2 cellular contexts compared by ENCODE assay signal in the genomic region with DNA sequence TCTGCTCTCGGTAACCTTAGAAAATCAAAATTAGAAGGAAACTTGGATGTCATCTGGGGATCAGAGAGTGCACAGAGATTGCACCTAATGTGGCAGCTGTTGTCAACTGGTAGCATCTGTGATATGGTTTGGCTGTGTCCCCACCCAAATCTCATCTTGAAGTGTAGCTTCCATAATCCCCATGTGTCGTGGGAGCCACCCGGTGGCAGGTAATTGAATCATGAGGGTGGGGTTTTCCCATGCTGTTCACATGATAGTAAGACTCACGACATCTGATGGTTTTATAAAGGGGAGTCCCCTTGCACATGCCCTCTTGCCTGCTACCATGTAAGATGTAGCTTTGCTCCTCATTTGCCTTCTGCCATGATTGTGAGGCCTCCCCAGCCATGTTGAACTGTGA.
TF ChIP-seq lines count a peak whose summit lies in the region.

No MANE protein-coding gene starts in this region.

TF ChIP-seq in WTC11, 78 proteins besides CTCF, POLR2A, EP300 and RAD21 (continued from another document):
- TF ChIP-seq NFATC4 (CRISPR knock-in tag; IDR thresholded peaks at IDR 0.05) (no peak), ZNF317 (CRISPR knock-in tag; IDR thresholded peaks at IDR 0.05; ENCODE audit: borderline replicate concordance, low read depth) (no peak), PREB (CRISPR knock-in tag; IDR thresholded peaks at IDR 0.05; ENCODE audit: borderline replicate concordance) (no peak), TEAD4 (CRISPR knock-in tag; IDR thresholded peaks at IDR 0.05) (no peak), FOXJ3 (CRISPR knock-in tag; IDR thresholded peaks at IDR 0.05; ENCODE audit: borderline replicate concordance) (no peak)
- TF ChIP-seq, protein P1, sequence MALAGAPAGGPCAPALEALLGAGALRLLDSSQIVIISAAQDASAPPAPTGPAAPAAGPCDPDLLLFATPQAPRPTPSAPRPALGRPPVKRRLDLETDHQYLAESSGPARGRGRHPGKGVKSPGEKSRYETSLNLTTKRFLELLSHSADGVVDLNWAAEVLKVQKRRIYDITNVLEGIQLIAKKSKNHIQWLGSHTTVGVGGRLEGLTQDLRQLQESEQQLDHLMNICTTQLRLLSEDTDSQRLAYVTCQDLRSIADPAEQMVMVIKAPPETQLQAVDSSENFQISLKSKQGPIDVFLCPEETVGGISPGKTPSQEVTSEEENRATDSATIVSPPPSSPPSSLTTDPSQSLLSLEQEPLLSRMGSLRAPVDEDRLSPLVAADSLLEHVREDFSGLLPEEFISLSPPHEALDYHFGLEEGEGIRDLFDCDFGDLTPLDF (CRISPR knock-in tag; IDR thresholded peaks at IDR 0.05): no peak
- TF ChIP-seq, protein P2, sequence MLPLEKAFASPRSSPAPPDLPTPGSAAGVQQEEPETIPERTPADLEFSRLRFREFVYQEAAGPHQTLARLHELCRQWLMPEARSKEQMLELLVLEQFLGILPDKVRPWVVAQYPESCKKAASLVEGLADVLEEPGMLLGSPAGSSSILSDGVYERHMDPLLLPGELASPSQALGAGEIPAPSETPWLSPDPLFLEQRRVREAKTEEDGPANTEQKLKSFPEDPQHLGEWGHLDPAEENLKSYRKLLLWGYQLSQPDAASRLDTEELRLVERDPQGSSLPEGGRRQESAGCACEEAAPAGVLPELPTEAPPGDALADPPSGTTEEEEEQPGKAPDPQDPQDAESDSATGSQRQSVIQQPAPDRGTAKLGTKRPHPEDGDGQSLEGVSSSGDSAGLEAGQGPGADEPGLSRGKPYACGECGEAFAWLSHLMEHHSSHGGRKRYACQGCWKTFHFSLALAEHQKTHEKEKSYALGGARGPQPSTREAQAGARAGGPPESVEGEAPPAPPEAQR (CRISPR knock-in tag; IDR thresholded peaks at IDR 0.05): no peak

TF ChIP-seq in liver, 16 proteins besides CTCF, POLR2A, EP300 and RAD21 (continued from another document):
- TF ChIP-seq, protein P3, sequence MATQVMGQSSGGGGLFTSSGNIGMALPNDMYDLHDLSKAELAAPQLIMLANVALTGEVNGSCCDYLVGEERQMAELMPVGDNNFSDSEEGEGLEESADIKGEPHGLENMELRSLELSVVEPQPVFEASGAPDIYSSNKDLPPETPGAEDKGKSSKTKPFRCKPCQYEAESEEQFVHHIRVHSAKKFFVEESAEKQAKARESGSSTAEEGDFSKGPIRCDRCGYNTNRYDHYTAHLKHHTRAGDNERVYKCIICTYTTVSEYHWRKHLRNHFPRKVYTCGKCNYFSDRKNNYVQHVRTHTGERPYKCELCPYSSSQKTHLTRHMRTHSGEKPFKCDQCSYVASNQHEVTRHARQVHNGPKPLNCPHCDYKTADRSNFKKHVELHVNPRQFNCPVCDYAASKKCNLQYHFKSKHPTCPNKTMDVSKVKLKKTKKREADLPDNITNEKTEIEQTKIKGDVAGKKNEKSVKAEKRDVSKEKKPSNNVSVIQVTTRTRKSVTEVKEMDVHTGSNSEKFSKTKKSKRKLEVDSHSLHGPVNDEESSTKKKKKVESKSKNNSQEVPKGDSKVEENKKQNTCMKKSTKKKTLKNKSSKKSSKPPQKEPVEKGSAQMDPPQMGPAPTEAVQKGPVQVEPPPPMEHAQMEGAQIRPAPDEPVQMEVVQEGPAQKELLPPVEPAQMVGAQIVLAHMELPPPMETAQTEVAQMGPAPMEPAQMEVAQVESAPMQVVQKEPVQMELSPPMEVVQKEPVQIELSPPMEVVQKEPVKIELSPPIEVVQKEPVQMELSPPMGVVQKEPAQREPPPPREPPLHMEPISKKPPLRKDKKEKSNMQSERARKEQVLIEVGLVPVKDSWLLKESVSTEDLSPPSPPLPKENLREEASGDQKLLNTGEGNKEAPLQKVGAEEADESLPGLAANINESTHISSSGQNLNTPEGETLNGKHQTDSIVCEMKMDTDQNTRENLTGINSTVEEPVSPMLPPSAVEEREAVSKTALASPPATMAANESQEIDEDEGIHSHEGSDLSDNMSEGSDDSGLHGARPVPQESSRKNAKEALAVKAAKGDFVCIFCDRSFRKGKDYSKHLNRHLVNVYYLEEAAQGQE (IDR thresholded peaks at IDR 0.05): no peak
- TF ChIP-seq, protein P4, sequence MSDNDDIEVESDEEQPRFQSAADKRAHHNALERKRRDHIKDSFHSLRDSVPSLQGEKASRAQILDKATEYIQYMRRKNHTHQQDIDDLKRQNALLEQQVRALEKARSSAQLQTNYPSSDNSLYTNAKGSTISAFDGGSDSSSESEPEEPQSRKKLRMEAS (IDR thresholded peaks at IDR 0.05): no peak
- TF ChIP-seq FOXA2 (IDR thresholded peaks at IDR 0.05) (no peak), HNF4G (IDR thresholded peaks at IDR 0.05) (no peak), NR2F2 (IDR thresholded peaks at IDR 0.05) (no peak), TAF1 (conservative IDR thresholded peaks at IDR 0.05) (no peak), HNF4A (conservative IDR thresholded peaks at IDR 0.05) (no peak)
